8 cellular contexts compared by ENCODE assay signal in genomic region chr20:10434467-10434831, GRCh38. TPM values are rescaled to one million over a fixed set of nuclear protein-coding genes. Genes with fewer than 3 reads are reported as not detected.
DNase-seq lines count a peak whose midpoint lies in the region; ATAC-seq and TF ChIP-seq lines count a peak whose summit lies in the region.

No MANE protein-coding gene starts in this region.

- H3K27ac ChIP-seq in HUES64 (ENCODE audit: low read depth, low read length) (peak overlapping the region; percentile 94), OCI-LY3 (ENCODE audit: low read length) (peak overlapping the region; percentile 87)

- under 1% methylated on average over 17 of the region's 17 CpGs for WGBS in HUES64

- in situ Hi-C loops in Caki2 (cut with HindIII; ENCODE audit: low pct_unique_long_range_greater_than_20kb, low sequenced_read_pairs), result no loop called here

- H3K9me3 ChIP-seq in HUES64 (ENCODE audit: insufficient read depth, low read depth, low read length), result no peaks in the 10 kb centered on the region
- no peaks in the 10 kb centered on the region for H3K9me3 ChIP-seq in OCI-LY3 (ENCODE audit: insufficient read depth, low read length)
- no peaks in the 10 kb centered on the region for H3K9me3 ChIP-seq in mucosa of descending colon

- H3K79me2 ChIP-seq in OCI-LY3 (ENCODE audit: low read length), result peaks cover 48% of the 10 kb centered on the region

- no peak for TF ChIP-seq CTCF in OCI-LY3 (IDR thresholded peaks at IDR 0.05; ENCODE audit: low read depth, low read length)
- TF ChIP-seq CTCF in epithelial cell of proximal tubule (conservative IDR thresholded peaks at IDR 0.05; ENCODE audit: low read depth, low read length), result no peak
- no peak for TF ChIP-seq CTCF in mucosa of descending colon (IDR thresholded peaks at IDR 0.05)

- DNase-seq in Caki2 (ENCODE audit: low read depth) (peak; percentile 97), activated T-cell treated with anti-CD3 and anti-CD28 coated beads for 24 hours (ENCODE audit: low read depth) (peak; percentile 81), epithelial cell of proximal tubule (ENCODE audit: low read depth) (peak; percentile 98), mucosa of descending colon (peak; percentile 90 to 93 (median 92))
- DNase-seq in stimulated activated CD8-positive, alpha-beta memory T cell treated with anti-CD3 and anti-CD28 coated beads, Interleukin-4, amount 100 ng/mL, for 1 hour (ENCODE audit: low read depth in 2 of 2, low spot score in 1 of 2), result peak; percentile 36 to 47

- intact Hi-C loops in mucosa of descending colon (cut with DNase I, micrococcal nuclease), result no loop called here

- ATAC-seq in GM21447 (IDR thresholded peaks at IDR 0.05; ENCODE audit: unreplicated experiment) (peak; percentile 48), mucosa of descending colon (peak; percentile 83)

- peaks cover 22% of the 10 kb centered on the region for H4K20me1 ChIP-seq in OCI-LY3 (ENCODE audit: insufficient read depth, low read length)

- peak overlapping the region; percentile 96 for H2AFZ ChIP-seq in OCI-LY3 (ENCODE audit: low read depth, low read length)

- H3K4me3 ChIP-seq in HUES64 (ENCODE audit: low read length) (peak overlapping the region; percentile 85), OCI-LY3 (ENCODE audit: low read length) (peak overlapping the region; percentile 86), epithelial cell of proximal tubule (ENCODE audit: low read depth, low read length) (peak overlapping the region; percentile 83), mucosa of descending colon (peak overlapping the region; percentile 87)

- H3K4me1 ChIP-seq in HUES64 (ENCODE audit: insufficient read depth, low read length) (peaks cover 17% of the 10 kb centered on the region), OCI-LY3 (ENCODE audit: low read length) (peaks cover 42% of the 10 kb centered on the region), mucosa of descending colon (ENCODE audit: low read depth) (peaks cover 37% of the 10 kb centered on the region)

- H3K27me3 ChIP-seq in HUES64 (ENCODE audit: insufficient read depth, low read length) (no peaks in the 10 kb centered on the region), OCI-LY3 (ENCODE audit: low read depth, low read length) (no peaks in the 10 kb centered on the region)

- peak overlapping the region; percentile 87 for H3K4me2 ChIP-seq in OCI-LY3 (ENCODE audit: low read length)

- H3K36me3 ChIP-seq in HUES64 (ENCODE audit: insufficient read depth, low read length) (no peaks in the 10 kb centered on the region), OCI-LY3 (replicated peaks; ENCODE audit: low read depth, low read length) (peaks cover 3% of the 10 kb centered on the region), mucosa of descending colon (ENCODE audit: low read depth) (peaks cover 6% of the 10 kb centered on the region)

- H3K9ac ChIP-seq in HUES64 (ENCODE audit: low read depth, low read length), result peak overlapping the region; percentile 90
- peak overlapping the region; percentile 84 for H3K9ac ChIP-seq in OCI-LY3 (ENCODE audit: low read length)

RNA-seq across cellular contexts. Expression of gene MKKS, which starts 0.4 kb away (rescaled TPM):
- total RNA-seq in Caki2 (2014; rRNA removed; shearing (Covaris generic); ENCODE audit: low replicate concordance), result 7.2 and 8.3 TPM in 2 replicates
- 15.4 TPM for polyA plus RNA-seq in HUES64 (2013, experiment 1 of 2)
- polyA plus RNA-seq in HUES64 (2013, experiment 2 of 2), result 18.9 TPM
- 5.1 and 8.8 TPM in 2 replicates for total RNA-seq in epithelial cell of proximal tubule
- total RNA-seq in mucosa of descending colon, result 10 to 100 TPM; 21.1 to 30.0 (median 28.2) TPM

RNA-seq across cellular contexts. Expression of gene SLX4IP, which starts 0.7 kb away (rescaled TPM):
- 2.3 and 2.5 TPM in 2 replicates for total RNA-seq in Caki2 (2014; rRNA removed; shearing (Covaris generic); ENCODE audit: low replicate concordance)
- polyA plus RNA-seq in HUES64 (2013, experiment 1 of 2), result 4.0 TPM
- 4.1 TPM for polyA plus RNA-seq in HUES64 (2013, experiment 2 of 2)
- 2.2 and 2.6 TPM in 2 replicates for total RNA-seq in epithelial cell of proximal tubule
- 1 to 10 TPM; 5.7 to 9.7 (median 7.7) TPM for total RNA-seq in mucosa of descending colon

Comparison
In these comparisons a context has a peak if more than half of its experiments do, and no peak if none do; other contexts are left out.
1. Peak in every context shown above with its lines: DNase-seq, ATAC-seq, H3K4me3 ChIP-seq and H3K27ac ChIP-seq.
2. DNase-seq: peak in every context shown above with its lines; median percentile 98 in epithelial cell of proximal tubule; 97 in Caki2; 92 in mucosa of descending colon; 81 in activated T-cell treated with anti-CD3 and anti-CD28 coated beads for 24 hours; 42 in stimulated activated CD8-positive, alpha-beta memory T cell treated with anti-CD3 and anti-CD28 coated beads, Interleukin-4, amount 100 ng/mL, for 1 hour.